Comparison of ENCODE assay signal across 9 cellular contexts in the genomic region with DNA sequence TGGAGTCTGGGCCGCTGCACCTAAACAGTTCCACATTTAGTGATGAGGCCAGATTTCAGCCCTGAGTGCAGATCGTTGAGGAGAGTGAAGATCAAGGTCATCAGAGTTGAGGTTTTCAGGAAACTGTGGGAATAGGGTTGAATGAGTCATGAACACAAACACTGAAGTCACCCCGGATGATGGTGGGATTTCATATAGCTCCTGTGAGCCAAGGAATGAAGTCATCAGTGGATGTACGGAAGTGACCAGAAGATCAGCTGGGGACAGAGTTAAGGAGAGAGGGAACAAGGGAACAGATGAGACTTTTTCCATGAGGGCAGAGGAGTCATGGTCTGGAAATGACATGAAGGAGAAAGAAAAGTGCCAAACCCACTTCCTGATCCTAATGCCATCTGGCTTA. TPM values are rescaled to one million over a fixed set of nuclear protein-coding genes. Genes with fewer than 3 reads are reported as not detected.
DNase-seq lines count a peak whose midpoint lies in the region; ATAC-seq and TF ChIP-seq lines count a peak whose summit lies in the region.
"Had no signal": no experiment of that assay in that cellular context is flagged by ENCODE, and none has a peak within 500 bp of the region (broad histone marks: within the 10 kb centered on the region; RNA-seq: fewer than 3 reads in every experiment).

No MANE protein-coding gene starts in this region.

- intact Hi-C loops in activated CD4-positive, alpha-beta T cell treated with anti-CD3 and anti-CD28 coated beads, Interleukin-2, amount 10 ng/mL, durations not matched to agents 24 days and 14 days (cut with micrococcal nuclease): loop anchor here (5.0 kb wide), 1 partner anchor 336 kb away; no protein-coding TSS in a partner anchor

- H3K4me1 ChIP-seq in lung (ENCODE audit: control insufficient read depth in 2 of 2, insufficient read depth in 2 of 2, low read length in 2 of 2): peaks cover 7 to 26% of the 10 kb centered on the region in 2 donors

- H3K27me3 Mint-ChIP-seq in activated CD4-positive, alpha-beta T cell treated with anti-CD3 and anti-CD28 coated beads, Interleukin-2, amount 10 ng/mL, durations not matched to agents 24 days and 14 days: peaks cover 3% of the 10 kb centered on the region

- WGBS in lung, 2 donors: 48 to 58% methylated on average over 4 of the region's 4 CpGs

- H3K4me1 Mint-ChIP-seq in activated CD4-positive, alpha-beta T cell treated with anti-CD3 and anti-CD28 coated beads, Interleukin-2, amount 10 ng/mL, durations not matched to agents 24 days and 14 days: peaks cover 2% of the 10 kb centered on the region

- no peaks in the 10 kb centered on the region for H3K9me3 Mint-ChIP-seq in activated CD4-positive, alpha-beta T cell treated with anti-CD3 and anti-CD28 coated beads, Interleukin-2, amount 10 ng/mL, durations not matched to agents 24 days and 14 days

- no peak overlapping the region for H3K4me3 Mint-ChIP-seq in activated CD4-positive, alpha-beta T cell treated with anti-CD3 and anti-CD28 coated beads, Interleukin-2, amount 10 ng/mL, durations not matched to agents 24 days and 14 days

- DNase-seq in AG09319 (ENCODE audit: extremely low read depth, low read depth) (peak; percentile 85), NCI-H226 (peak; percentile 83), dermis blood vessel endothelial cell (peak; percentile 56), lung (ENCODE audit: low spot score) (no peak), NCI-H2227 treated with DMSO at 0.1 percent for 48 hours (lab: John Stamatoyannopoulos, UW) (no peak)
- no peak for DNase-seq in activated T-cell treated with anti-CD3 and anti-CD28 coated beads, Interleukin-2, amount 50 U/mL, for 1 hour
- no peak for DNase-seq in activated CD4-positive, alpha-beta T cell treated with anti-CD3 and anti-CD28 coated beads for 48 hours
- DNase-seq in activated CD4-positive, alpha-beta T cell treated with anti-CD3 and anti-CD28 coated beads, Interleukin-2, amount 10 ng/mL, durations not matched to agents 24 days and 14 days: no peak
- DNase-seq: kidney had no signal

- no peaks in the 10 kb centered on the region for H3K27me3 ChIP-seq in lung (ENCODE audit: control insufficient read depth, insufficient read depth)

- H3K9me3 ChIP-seq in lung (ENCODE audit: control insufficient read depth in 2 of 2, insufficient read depth in 1 of 2, low read length in 1 of 2): peaks cover 0 to 5% of the 10 kb centered on the region in 2 donors

- H3K4me3 ChIP-seq in lung: no peak overlapping the region

- H3K27ac ChIP-seq in lung (ENCODE audit: low read depth in 1 of 2, low read length in 1 of 2): peak overlapping the region; percentile 62 to 63

- TF ChIP-seq CTCF in AG09319 (IDR thresholded peaks at IDR 0.05; ENCODE audit: low read depth, low read length) (no peak), lung (IDR thresholded peaks at IDR 0.05; ENCODE audit: control extremely low read depth, extremely low read depth) (no peak)

- H3K36me3 ChIP-seq in lung (ENCODE audit: control insufficient read depth in 2 of 2, insufficient read depth in 2 of 2, low read length in 2 of 2): no peaks in the 10 kb centered on the region

- no peak overlapping the region for H3K27ac Mint-ChIP-seq in activated CD4-positive, alpha-beta T cell treated with anti-CD3 and anti-CD28 coated beads, Interleukin-2, amount 10 ng/mL, durations not matched to agents 24 days and 14 days

- ATAC-seq in lung (ENCODE audit: insufficient read depth, low FRiP score): peak; percentile 32

- no peaks in the 10 kb centered on the region for H3K36me3 Mint-ChIP-seq in activated CD4-positive, alpha-beta T cell treated with anti-CD3 and anti-CD28 coated beads, Interleukin-2, amount 10 ng/mL, durations not matched to agents 24 days and 14 days (ENCODE audit: low read depth)

RNA-seq across cellular contexts. Expression of gene PALM2AKAP2, which starts 36.5 kb away (rescaled TPM):
- 0.23 TPM in 1 of 2 replicates, not detected in the other for total RNA-seq in dermis blood vessel endothelial cell
- total RNA-seq in lung: 10 to 100 TPM; 15.1 to 37.7 TPM
- polyA plus RNA-seq in lung: 1 to 10 TPM in 1 of 2 donors, under 1 TPM in 1; 0.51 to 4.4 TPM
- total RNA-seq in activated CD4-positive, alpha-beta T cell treated with anti-CD3 and anti-CD28 coated beads, Interleukin-2, amount 10 ng/mL, durations not matched to agents 24 days and 14 days: 0.71 and 2.0 TPM in 2 replicates

Comparison
In these comparisons a context has a peak if more than half of its experiments do, and no peak if none do; other contexts are left out.
1. DNase-seq: peak in AG09319 (single experiment), NCI-H226 (single experiment) and dermis blood vessel endothelial cell (single experiment); none in lung (single experiment), activated T-cell treated with anti-CD3 and anti-CD28 coated beads, Interleukin-2, amount 50 U/mL, for 1 hour (single experiment), NCI-H2227 treated with DMSO at 0.1 percent for 48 hours (single experiment), activated CD4-positive, alpha-beta T cell treated with anti-CD3 and anti-CD28 coated beads for 48 hours (single experiment) and activated CD4-positive, alpha-beta T cell treated with anti-CD3 and anti-CD28 coated beads, Interleukin-2, amount 10 ng/mL, durations not matched to agents 24 days and 14 days (single experiment).